ENCODE assay signal across 8 cellular contexts in genomic region chr9:26863074-26863473, GRCh38. TPM values are rescaled to one million over a fixed set of nuclear protein-coding genes. Genes with fewer than 3 reads are reported as not detected.
DNase-seq lines count a peak whose midpoint lies in the region; ATAC-seq, FAIRE-seq and TF ChIP-seq lines count a peak whose summit lies in the region.

No MANE protein-coding gene starts in this region.

- H3K27ac ChIP-seq in testis: no peak overlapping the region

- no peaks in the 10 kb centered on the region for H3K27me3 ChIP-seq in testis

- H3K9me3 ChIP-seq in testis: no peaks in the 10 kb centered on the region

- H3K27ac Mint-ChIP-seq in osteocyte (ENCODE audit: unreplicated experiment): no peak overlapping the region

- no peaks in the 10 kb centered on the region for H3K36me3 ChIP-seq in testis (ENCODE audit: low read depth, missing control alignments)

- DNase-seq in GM10266 (ENCODE audit: extremely low spot score): no peak
- DNase-seq in NAMALWA (ENCODE audit: low spot score): peak; percentile 29
- DNase-seq in osteocyte (ENCODE audit: extremely low spot score, unreplicated experiment): no peak
- DNase-seq in central memory CD4-positive, alpha-beta T cell: no peak
- no peak for DNase-seq in testis

- intact Hi-C loops in testis (cut with DNase I; ENCODE audit: low total_unique reads): no loop called here

- H3K4me3 ChIP-seq in testis: no peak overlapping the region

- no peak overlapping the region for H3K4me3 Mint-ChIP-seq in osteocyte (ENCODE audit: unreplicated experiment)

- TF ChIP-seq CTCF in GM10266 (IDR thresholded peaks at IDR 0.05; ENCODE audit: control insufficient read depth, insufficient read depth, low read depth, missing control alignments) (peak; percentile 9), osteocyte (IDR thresholded peaks at IDR 0.05) (peak; percentile 54), testis (IDR thresholded peaks at IDR 0.05) (peak in 1 of 3 experiments; percentile 21)

- peak; percentile 78 for FAIRE-seq in endometrium (lab: Jason Lieb, UNC)

- WGBS in testis, 2 donors: 39 to 59% methylated on average over 1 of the region's 1 CpG

- no peak for TF ChIP-seq POLR2A in testis (IDR thresholded peaks at IDR 0.05)

- H3K27me3 Mint-ChIP-seq in osteocyte (ENCODE audit: unreplicated experiment): no peaks in the 10 kb centered on the region

- no peaks in the 10 kb centered on the region for H3K4me1 ChIP-seq in testis

- peaks cover 10% of the 10 kb centered on the region for H3K36me3 Mint-ChIP-seq in osteocyte (ENCODE audit: unreplicated experiment)

- no peaks in the 10 kb centered on the region for H3K4me1 Mint-ChIP-seq in osteocyte (ENCODE audit: unreplicated experiment)

- ATAC-seq in GM21723 (IDR thresholded peaks at IDR 0.05; ENCODE audit: unreplicated experiment) (no peak), GM21717 (IDR thresholded peaks at IDR 0.05; ENCODE audit: unreplicated experiment) (no peak)

- H3K9me3 Mint-ChIP-seq in osteocyte (ENCODE audit: unreplicated experiment): no peaks in the 10 kb centered on the region

RNA-seq across cellular contexts. Expression of gene CAAP1, which starts 29.5 kb away (rescaled TPM):
- 17.8 and 18.2 TPM in 2 replicates for total RNA-seq in osteocyte
- 10 to 100 TPM; 25.1 to 27.6 TPM for total RNA-seq in testis
- 24.2 TPM for polyA plus RNA-seq in testis (ENCODE audit: insufficient read depth, low read depth, low replicate concordance)
